In the genomic region with DNA sequence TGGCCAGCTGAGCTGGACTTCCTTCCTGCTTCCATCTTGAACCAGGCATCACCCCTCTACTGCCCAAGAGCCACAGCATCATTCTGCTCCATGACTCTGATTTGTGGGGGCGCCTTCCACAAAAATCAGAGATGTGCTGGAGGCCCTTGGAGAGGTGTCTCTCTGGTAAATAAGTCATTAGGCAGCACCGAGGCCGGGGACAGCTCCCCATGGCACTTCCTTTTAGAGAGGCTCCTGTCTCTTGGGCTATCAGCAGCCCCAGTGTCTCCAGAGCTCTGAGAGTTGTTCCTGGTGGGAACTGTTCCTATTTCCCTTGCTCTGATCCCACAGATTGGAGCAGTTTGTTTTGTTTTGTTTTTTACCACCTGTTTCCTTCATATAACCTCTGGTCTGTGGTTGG, we compare ENCODE assay signal across 20 cellular contexts. TPM values are rescaled to one million over a fixed set of nuclear protein-coding genes. Genes with fewer than 3 reads are reported as not detected.
DNase-seq lines count a peak whose midpoint lies in the region; FAIRE-seq and TF ChIP-seq lines count a peak whose summit lies in the region.
"Had no signal": no experiment of that assay in that cellular context is flagged by ENCODE, and none has a peak within 500 bp of the region (broad histone marks: within the 10 kb centered on the region; RNA-seq: fewer than 3 reads in every experiment).

No MANE protein-coding gene starts in this region.

- DNase-seq in EH (ENCODE audit: low read depth) (peak; percentile 18), H7 (peak; percentile 39), RPMI8226 (peak; percentile 22), iPS-NIHi11 (ENCODE audit: low spot score) (peak; percentile 69), H54 (ENCODE audit: insufficient read length, low spot score) (no peak), NCI-H524 treated with DMSO at 0.1 percent for 48 hours (lab: John Stamatoyannopoulos, UW) (no peak), NCI-H1417 (lab: John Stamatoyannopoulos, UW) (no peak)
- DNase-seq in activated effector memory CD4-positive, alpha-beta T cell treated with Interleukin-2 at 50 U/mL for 16 hours = no peak
- DNase-seq: activated T-cell treated with anti-CD3 and anti-CD28 coated beads, Interleukin-2, amount 50 U/mL, for 1 hour; body of pancreas; Calu3; foreskin fibroblast; hippocampal formation; IMR-90; midbrain; NCI-H1092 treated with DMSO at 0.1 percent for 48 hours; NCI-H69; T1000 had no signal

- FAIRE-seq in H54 (lab: Jason Lieb, UNC) = no peak
- FAIRE-seq: endothelial cell of umbilical vein had no signal

- no peaks in the 10 kb centered on the region for H3K36me3 ChIP-seq in H7 (replicated peaks; ENCODE audit: control insufficient read depth, insufficient read depth, low read length)

- no peak overlapping the region for H3K4me3 ChIP-seq in H7 (ENCODE audit: insufficient read depth, low read depth, low read length)
- H3K4me3 ChIP-seq: body of pancreas, coronary artery had no signal

- no peak for TF ChIP-seq POLR2A in H54 (IDR thresholded peaks at IDR 0.05; ENCODE audit: low read depth, low read length)

- no peaks in the 10 kb centered on the region for H3K27me3 ChIP-seq in H7 (ENCODE audit: control insufficient read depth, insufficient read depth, low read length)
- H3K27me3 ChIP-seq: body of pancreas had no signal

RNA-seq across cellular contexts. Expression of gene NWD1, which starts 19.9 kb away (rescaled TPM):
- total RNA-seq in H7 (2014; rRNA removed; shearing (Covaris generic)) = not detected in 2 replicates
- total RNA-seq: endothelial cell of umbilical vein, IMR-90 had no signal

Comparison
In these comparisons a context has a peak if more than half of its experiments do, and no peak if none do; other contexts are left out.
1. DNase-seq: peak in EH (single experiment), H7 (single experiment), RPMI8226 (single experiment) and iPS-NIHi11 (single experiment); none in H54 (single experiment), NCI-H524 treated with DMSO at 0.1 percent for 48 hours (single experiment), NCI-H1417 (0 of 3) and activated effector memory CD4-positive, alpha-beta T cell treated with Interleukin-2 at 50 U/mL for 16 hours (single experiment).